Comparison of ENCODE assay signal across 11 cellular contexts in genomic region chr19:22354665-22355064, GRCh38.
"Had no signal": no experiment of that assay in that cellular context is flagged by ENCODE, and none has a peak within 500 bp of the region (broad histone marks: within the 10 kb centered on the region; RNA-seq: fewer than 3 reads in every experiment).

No MANE protein-coding gene starts in this region.

- H3K9ac ChIP-seq: GM23248 had no signal

- H3K9me3 ChIP-seq: HAP-1 had no signal

- H3K27ac ChIP-seq: GM23248 had no signal

- H3K4me3 ChIP-seq: GM23248, GM23338, HAP-1 had no signal

- DNase-seq: GM23248, GOT3, H7, H9, HCEC 1CT, HFFc6 had no signal

- ATAC-seq: GM23338, HCT116 had no signal

- H3K27ac Mint-ChIP-seq: GM23338, H9, HFFc6 had no signal

- H3K4me1 ChIP-seq: HAP-1 had no signal

- H3K4me1 Mint-ChIP-seq: GM23338, H9 had no signal

- H3K36me3 ChIP-seq: HAP-1 had no signal

- H3K4me3 Mint-ChIP-seq: GM23338, H9, HFFc6 had no signal

- FAIRE-seq: H1, H54 had no signal

- H2AFZ ChIP-seq: GM23248, GM23338 had no signal

- H3K4me2 ChIP-seq: GM23338 had no signal
